ENCODE assay signal across 9 cellular contexts in the genomic region with DNA sequence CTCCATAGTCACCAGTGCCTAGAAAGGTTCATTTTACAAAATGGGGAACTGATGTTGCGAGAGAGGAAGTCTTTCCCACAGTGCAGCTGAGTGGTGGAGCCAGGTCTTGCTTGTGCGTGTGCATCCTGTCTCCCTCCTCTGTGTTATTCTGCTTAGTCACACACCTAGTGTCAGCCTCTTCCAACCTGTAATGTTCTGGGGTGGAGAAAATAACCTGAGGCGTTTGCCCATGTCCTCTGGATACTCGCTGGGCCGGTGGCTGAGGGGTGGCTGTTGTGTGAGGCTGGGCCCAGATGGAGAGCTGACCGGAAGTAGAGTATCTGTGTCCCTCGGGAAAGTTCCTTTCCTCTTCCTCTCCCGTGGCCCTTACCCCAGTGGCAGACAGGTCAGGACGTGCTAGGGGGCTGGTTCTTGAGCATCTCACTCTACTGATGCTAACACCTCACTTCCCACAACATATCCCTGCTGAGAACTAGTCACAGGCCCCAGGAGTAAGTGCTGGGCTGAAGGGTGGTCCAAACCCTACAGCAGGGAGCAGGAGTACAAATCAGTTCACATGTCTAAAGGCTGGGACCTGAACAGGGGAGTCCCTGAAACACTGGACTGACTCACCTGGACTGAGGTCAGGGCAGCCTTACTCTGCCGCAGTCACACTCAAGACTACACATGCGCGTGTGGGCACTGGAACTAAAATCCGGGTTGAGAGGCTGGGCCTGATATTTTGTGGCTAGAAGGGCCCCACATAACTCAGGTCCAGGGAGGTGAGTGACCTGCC. TPM values are rescaled to one million over a fixed set of nuclear protein-coding genes. Genes with fewer than 3 reads are reported as not detected.
DNase-seq lines count a peak whose midpoint lies in the region; ATAC-seq and TF ChIP-seq lines count a peak whose summit lies in the region.
"Had no signal": no experiment of that assay in that cellular context is flagged by ENCODE, and none has a peak within 500 bp of the region (broad histone marks: within the 10 kb centered on the region; RNA-seq: fewer than 3 reads in every experiment).

No MANE protein-coding gene starts in this region.

- ATAC-seq in activated naive CD4-positive, alpha-beta T cell treated with anti-CD3 and anti-CD28 coated beads, Interleukin-2, amount 50 U/mL, for 72 hours: peak; percentile 71 to 76

- H4K91ac ChIP-seq in mesenchymal stem cell (ENCODE audit: low read length): no peak overlapping the region

- H3K14ac ChIP-seq in mesenchymal stem cell (ENCODE audit: low read length in 2 of 2): no peak overlapping the region

- H2AFZ ChIP-seq in Karpas-422 (ENCODE audit: low read length) (no peak overlapping the region), mesenchymal stem cell (ENCODE audit: low read depth, low read length) (no peak overlapping the region)

- H3K9me2 ChIP-seq in Karpas-422 (replicated peaks; ENCODE audit: insufficient read depth, low read length): no peaks in the 10 kb centered on the region

- peaks cover 4 to 5% of the 10 kb centered on the region in 2 donors for H3K9me3 Mint-ChIP-seq in activated naive CD4-positive, alpha-beta T cell treated with anti-CD3 and anti-CD28 coated beads, Interleukin-2, amount 50 U/mL, for 72 hours

- H2BK5ac ChIP-seq in mesenchymal stem cell (ENCODE audit: low read depth, low read length, poor library complexity, severe bottlenecking): no peak overlapping the region

- DNase-seq in CD1c-positive myeloid dendritic cell (ENCODE audit: extremely low spot score): peak; percentile 90
- peak; percentile 78 for DNase-seq in Karpas-422
- DNase-seq in activated naive CD4-positive, alpha-beta T cell treated with anti-CD3 and anti-CD28 coated beads, Interleukin-2, amount 50 U/mL, for 72 hours (ENCODE audit: low spot score in 2 of 2): no peak
- no peak for DNase-seq in mesenchymal stem cell
- DNase-seq in vagina (ENCODE audit: extremely low spot score in 2 of 2): no peak
- no peak for DNase-seq in cerebellar cortex (ENCODE audit: low spot score)
- no peak for DNase-seq in SK-N-DZ (ENCODE audit: low spot score)
- DNase-seq in NCI-H2171 (lab: John Stamatoyannopoulos, UW): no peak

- no peak overlapping the region for H3K4me2 ChIP-seq in Karpas-422 (ENCODE audit: low read depth, low read length, poor library complexity, severe bottlenecking)
- no peak overlapping the region for H3K4me2 ChIP-seq in mesenchymal stem cell (ENCODE audit: low read length, poor library complexity, severe bottlenecking)

- no peaks in the 10 kb centered on the region for H4K20me1 ChIP-seq in Karpas-422 (ENCODE audit: insufficient read depth, low read depth, low read length)

- no peak for TF ChIP-seq POLR2A in vagina (IDR thresholded peaks at IDR 0.05)

- H3K27me3 ChIP-seq in Karpas-422 (ENCODE audit: low read length): no peaks in the 10 kb centered on the region; the same call in 1 of the 2 replicates
- no peaks in the 10 kb centered on the region for H3K27me3 ChIP-seq in mesenchymal stem cell (ENCODE audit: control insufficient read depth in 1 of 2, insufficient read depth in 1 of 2, low read length in 2 of 2)
- no peaks in the 10 kb centered on the region for H3K27me3 ChIP-seq in vagina

- no peak overlapping the region for H3K23ac ChIP-seq in mesenchymal stem cell (ENCODE audit: low read length in 2 of 2)

- 93% methylated on average over 12 of the region's 13 CpGs for WGBS in mesenchymal stem cell

- no peak overlapping the region for H4K8ac ChIP-seq in mesenchymal stem cell (ENCODE audit: low read length)

- H3K18ac ChIP-seq in mesenchymal stem cell (ENCODE audit: low read depth in 1 of 2, low read length in 2 of 2): no peak overlapping the region

- no peak overlapping the region for H2BK12ac ChIP-seq in mesenchymal stem cell (ENCODE audit: low read length in 2 of 2)

- H3K4ac ChIP-seq in mesenchymal stem cell (ENCODE audit: low read depth in 1 of 2, low read length in 2 of 2): no peak overlapping the region

- peaks cover 13% of the 10 kb centered on the region for H3K36me3 ChIP-seq in Karpas-422 (ENCODE audit: insufficient read depth, low read length)
- peaks cover 57 to 60% of the 10 kb centered on the region in 2 experiments for H3K36me3 ChIP-seq in mesenchymal stem cell (ENCODE audit: control insufficient read depth in 1 of 2, insufficient read depth in 2 of 2, low read depth in 1 of 2, low read length in 2 of 2)
- peaks cover 0 to 42% of the 10 kb centered on the region in 2 donors for H3K36me3 ChIP-seq in vagina

- H3K27ac Mint-ChIP-seq in activated naive CD4-positive, alpha-beta T cell treated with anti-CD3 and anti-CD28 coated beads, Interleukin-2, amount 50 U/mL, for 72 hours: peak overlapping the region; percentile 51 to 88

- H3K9ac ChIP-seq in Karpas-422 (ENCODE audit: low read length): no peak overlapping the region
- peak overlapping the region; percentile 11 for H3K9ac ChIP-seq in mesenchymal stem cell (ENCODE audit: low read length)

- H2BK120ac ChIP-seq in mesenchymal stem cell (ENCODE audit: low read depth, low read length): no peak overlapping the region

- peaks cover 11% of the 10 kb centered on the region for H3K4me1 ChIP-seq in Karpas-422 (ENCODE audit: low read length)
- H3K4me1 ChIP-seq in mesenchymal stem cell (ENCODE audit: control insufficient read depth, insufficient read depth, low read depth, low read length): no peaks in the 10 kb centered on the region
- no peaks in the 10 kb centered on the region for H3K4me1 ChIP-seq in vagina

- H3K36me3 Mint-ChIP-seq in activated naive CD4-positive, alpha-beta T cell treated with anti-CD3 and anti-CD28 coated beads, Interleukin-2, amount 50 U/mL, for 72 hours: peaks cover 39 to 44% of the 10 kb centered on the region in 2 donors

- H3K79me1 ChIP-seq in mesenchymal stem cell (replicated peaks; ENCODE audit: low read length, poor library complexity, severe bottlenecking): peaks cover 24% of the 10 kb centered on the region

- H3K27ac ChIP-seq in Karpas-422 (ENCODE audit: low read length) (peak overlapping the region; percentile 28), mesenchymal stem cell (ENCODE audit: low read length, poor library complexity, severe bottlenecking) (no peak overlapping the region), vagina (no peak overlapping the region)

- H3K9me3 ChIP-seq in Karpas-422 (ENCODE audit: low read length) (no peaks in the 10 kb centered on the region), mesenchymal stem cell (ENCODE audit: control insufficient read depth, low read length) (no peaks in the 10 kb centered on the region), vagina (no peaks in the 10 kb centered on the region)

- H3K79me2 ChIP-seq in Karpas-422 (ENCODE audit: low read length): no peaks in the 10 kb centered on the region

- no peak overlapping the region for H2BK15ac ChIP-seq in mesenchymal stem cell (ENCODE audit: low read depth, poor library complexity, severe bottlenecking)

- H3K4me3 ChIP-seq in Karpas-422 (ENCODE audit: low read length) (no peak overlapping the region), mesenchymal stem cell (ENCODE audit: insufficient read depth in 1 of 2, low read depth in 1 of 2, low read length in 2 of 2) (no peak overlapping the region), vagina (no peak overlapping the region)

- intact Hi-C loops in vagina (cut with DNase I): no loop called here

- H2AK5ac ChIP-seq in mesenchymal stem cell (ENCODE audit: low read length, severe bottlenecking): no peak overlapping the region

- TF ChIP-seq CTCF in vagina (IDR thresholded peaks at IDR 0.05): no peak

RNA-seq across cellular contexts. Expression of a gene that starts 7.0 kb away (rescaled TPM):
- 183 and 263 TPM in 2 replicates for total RNA-seq in Karpas-422 (2014; rRNA removed; shearing (Covaris generic); ENCODE audit: low replicate concordance)
- 100 to 1,000 TPM; 149 to 275 TPM for total RNA-seq in activated naive CD4-positive, alpha-beta T cell treated with anti-CD3 and anti-CD28 coated beads, Interleukin-2, amount 50 U/mL, for 72 hours
- polyA plus RNA-seq in mesenchymal stem cell (2013, experiment 1 of 2): 221 TPM
- polyA plus RNA-seq in mesenchymal stem cell (2013, experiment 2 of 2): 224 TPM
- total RNA-seq in vagina: 150 TPM
- polyA plus RNA-seq in SK-N-DZ (2014; cell fraction: cytosol; rRNA removed): 296 and 349 TPM in 2 replicates
- 249 and 259 TPM in 2 replicates for polyA plus RNA-seq in SK-N-DZ (2014; cell fraction: nucleus; rRNA removed)

RNA-seq across cellular contexts. Expression of a gene that starts 20.2 kb away (rescaled TPM):
- 5.0 and 7.3 TPM in 2 replicates for total RNA-seq in Karpas-422 (2014; rRNA removed; shearing (Covaris generic); ENCODE audit: low replicate concordance)
- 100 to 1,000 TPM in 1 of 2 donors, 10 to 100 TPM in 1; 76.0 to 163 TPM for total RNA-seq in activated naive CD4-positive, alpha-beta T cell treated with anti-CD3 and anti-CD28 coated beads, Interleukin-2, amount 50 U/mL, for 72 hours
- 525 TPM for polyA plus RNA-seq in mesenchymal stem cell (2013, experiment 1 of 2)
- 500 TPM for polyA plus RNA-seq in mesenchymal stem cell (2013, experiment 2 of 2)
- 132 TPM for total RNA-seq in vagina
- 377 and 1,003 TPM in 2 replicates for polyA plus RNA-seq in SK-N-DZ (2014; cell fraction: cytosol; rRNA removed)
- polyA plus RNA-seq in SK-N-DZ (2014; cell fraction: nucleus; rRNA removed): 347 and 365 TPM in 2 replicates

RNA-seq across cellular contexts. Expression of a gene that starts 22.1 kb away (rescaled TPM):
- 39.2 and 42.9 TPM in 2 replicates for total RNA-seq in Karpas-422 (2014; rRNA removed; shearing (Covaris generic); ENCODE audit: low replicate concordance)
- 10 to 100 TPM; 34.2 to 42.9 TPM for total RNA-seq in activated naive CD4-positive, alpha-beta T cell treated with anti-CD3 and anti-CD28 coated beads, Interleukin-2, amount 50 U/mL, for 72 hours
- 65.6 TPM for polyA plus RNA-seq in mesenchymal stem cell (2013, experiment 1 of 2)
- 66.6 TPM for polyA plus RNA-seq in mesenchymal stem cell (2013, experiment 2 of 2)
- 35.4 TPM for total RNA-seq in vagina
- 56.6 and 71.0 TPM in 2 replicates for polyA plus RNA-seq in SK-N-DZ (2014; cell fraction: cytosol; rRNA removed)
- 124 and 133 TPM in 2 replicates for polyA plus RNA-seq in SK-N-DZ (2014; cell fraction: nucleus; rRNA removed)

RNA-seq across cellular contexts. Expression of a gene that starts 26.4 kb away (rescaled TPM):
- 0.22 and 0.32 TPM in 2 replicates for total RNA-seq in Karpas-422 (2014; rRNA removed; shearing (Covaris generic); ENCODE audit: low replicate concordance)
- 100 to 1,000 TPM in 1 of 2 donors, 10 to 100 TPM in 1; 71.3 to 117 TPM for total RNA-seq in activated naive CD4-positive, alpha-beta T cell treated with anti-CD3 and anti-CD28 coated beads, Interleukin-2, amount 50 U/mL, for 72 hours
- 0.23 TPM for polyA plus RNA-seq in mesenchymal stem cell (2013, experiment 1 of 2)
- polyA plus RNA-seq in mesenchymal stem cell (2013, experiment 2 of 2): 0.23 TPM
- 10.3 TPM for total RNA-seq in vagina
- 0.46 and 2.2 TPM in 2 replicates for polyA plus RNA-seq in SK-N-DZ (2014; cell fraction: cytosol; rRNA removed)
- polyA plus RNA-seq in SK-N-DZ (2014; cell fraction: nucleus; rRNA removed): 14.0 and 24.1 TPM in 2 replicates
- total RNA-seq: glomerular endothelial cell had no signal

RNA-seq across cellular contexts. Expression of a gene that starts 43.4 kb away (rescaled TPM):
- total RNA-seq in Karpas-422 (2014; rRNA removed; shearing (Covaris generic); ENCODE audit: low replicate concordance): not detected in 2 replicates
- 100 to 1,000 TPM; 165 to 244 TPM for total RNA-seq in activated naive CD4-positive, alpha-beta T cell treated with anti-CD3 and anti-CD28 coated beads, Interleukin-2, amount 50 U/mL, for 72 hours
- polyA plus RNA-seq in mesenchymal stem cell (2013, experiment 1 of 2): 1.8 TPM
- polyA plus RNA-seq in mesenchymal stem cell (2013, experiment 2 of 2): 2.1 TPM
- 14.2 TPM for total RNA-seq in vagina
- 5.8 and 7.7 TPM in 2 replicates for polyA plus RNA-seq in SK-N-DZ (2014; cell fraction: cytosol; rRNA removed)
- 6.6 and 8.7 TPM in 2 replicates for polyA plus RNA-seq in SK-N-DZ (2014; cell fraction: nucleus; rRNA removed)
- total RNA-seq: glomerular endothelial cell had no signal

Comparison
In these comparisons a context has a peak if more than half of its experiments do, and no peak if none do; other contexts are left out.
1. DNase-seq: peak in CD1c-positive myeloid dendritic cell (single experiment) and Karpas-422 (single experiment); none in activated naive CD4-positive, alpha-beta T cell treated with anti-CD3 and anti-CD28 coated beads, Interleukin-2, amount 50 U/mL, for 72 hours (0 of 2), mesenchymal stem cell (single experiment), vagina (0 of 2), cerebellar cortex (single experiment), SK-N-DZ (single experiment) and NCI-H2171 (single experiment).